ENCODE assay signal across 15 cellular contexts in genomic region chr11:1115292-1115691, GRCh38. TPM values are rescaled to one million over a fixed set of nuclear protein-coding genes. Genes with fewer than 3 reads are reported as not detected.
"Had no signal": no experiment of that assay in that cellular context is flagged by ENCODE, and none has a peak within 500 bp of the region (broad histone marks: within the 10 kb centered on the region; RNA-seq: fewer than 3 reads in every experiment).

No MANE protein-coding gene starts in this region.

RNA-seq across cellular contexts. Expression of gene MUC2, which starts 40.6 kb away (rescaled TPM):
- total RNA-seq: kidney epithelial cell; naive thymus-derived CD8-positive, alpha-beta T cell; neural crest cell; osteoblast; progenitor cell of endocrine pancreas; pulmonary artery endothelial cell; renal cortical epithelial cell; right atrium auricular region; sciatic nerve; temporal lobe; tibial nerve; urinary bladder; vagina had no signal
- polyA plus RNA-seq: immature natural killer cell; naive thymus-derived CD8-positive, alpha-beta T cell had no signal

RNA-seq across cellular contexts. Expression of gene MUC5AC, which starts 42.5 kb away (rescaled TPM):
- total RNA-seq: heart left ventricle; kidney epithelial cell; naive thymus-derived CD8-positive, alpha-beta T cell; neural crest cell; osteoblast; progenitor cell of endocrine pancreas; pulmonary artery endothelial cell; renal cortical epithelial cell; right atrium auricular region; tibial nerve; urinary bladder; vagina had no signal
- polyA plus RNA-seq: heart left ventricle; immature natural killer cell; naive thymus-derived CD8-positive, alpha-beta T cell; urinary bladder had no signal
